22 cellular contexts compared by ENCODE assay signal in genomic region chr5:87453801-87454200, GRCh38.
"Had no signal": no experiment of that assay in that cellular context is flagged by ENCODE, and none has a peak within 500 bp of the region (broad histone marks: within the 10 kb centered on the region; RNA-seq: fewer than 3 reads in every experiment).

No MANE protein-coding gene starts in this region.

- ATAC-seq: K562, Panc1, PC-3, SK-N-SH treated with all-trans-retinoic acid at 6 μM for 48 hours had no signal

- H3K9me3 Mint-ChIP-seq: IgD-negative memory B cell had no signal

- H3K4me2 ChIP-seq: KMS-11 had no signal

- H3K4me1 Mint-ChIP-seq: IgD-negative memory B cell had no signal

- H3K27me3 ChIP-seq: SJCRH30 had no signal

- H3K4me1 ChIP-seq: SJCRH30 had no signal

- H3K27ac Mint-ChIP-seq: IgD-negative memory B cell had no signal

- H3K9ac ChIP-seq: KMS-11 had no signal

- H3K36me3 Mint-ChIP-seq: IgD-negative memory B cell had no signal

- H3K4me3 Mint-ChIP-seq: IgD-negative memory B cell had no signal

- H3K4me3 ChIP-seq: K562, SJCRH30 had no signal

- H3K36me3 ChIP-seq: SJCRH30 had no signal

- H3K9me3 ChIP-seq: SJCRH30 had no signal

- DNase-seq: Kasumi-1, MM.1S, NCI-H1092 treated with DMSO at 0.1 percent for 48 hours, NCI-H1436, NCI-H187, NCI-H2029, NCI-H2081 treated with DMSO at 0.1 percent for 48 hours, NCI-H2171, NCI-H226, NCI-H446, NCI-H510A, NCI-H524 treated with DMSO at 0.1 percent for 48 hours, NCI-H774, PC-3, SHP77 treated with DMSO at 0.1 percent for 48 hours, SJCRH30 had no signal

- H3K27ac ChIP-seq: KMS-11, RWPE1, SJCRH30 had no signal
